ENCODE assay signal across 9 cellular contexts in genomic region chr5:148831590-148832565, GRCh38. TPM values are rescaled to one million over a fixed set of nuclear protein-coding genes. Genes with fewer than 3 reads are reported as not detected.
DNase-seq lines count a peak whose midpoint lies in the region; ATAC-seq, FAIRE-seq and TF ChIP-seq lines count a peak whose summit lies in the region.
"Had no signal": no experiment of that assay in that cellular context is flagged by ENCODE, and none has a peak within 500 bp of the region (broad histone marks: within the 10 kb centered on the region; RNA-seq: fewer than 3 reads in every experiment).

No MANE protein-coding gene starts in this region.

- peak; percentile 96 for FAIRE-seq in GM19239 (lab: Jason Lieb, UNC)
- FAIRE-seq: endometrium had no signal

- H3K27me3 ChIP-seq in foreskin keratinocyte = no peaks in the 10 kb centered on the region

- H3K27ac ChIP-seq in VCaP = peak overlapping the region; percentile 90
- H3K27ac ChIP-seq in foreskin keratinocyte = no peak overlapping the region

- TF ChIP-seq CTCF in VCaP (conservative IDR thresholded peaks at IDR 0.05) (no peak), foreskin keratinocyte (conservative IDR thresholded peaks at IDR 0.05) (no peak)

- DNase-seq in GM19239 (ENCODE audit: insufficient read length, low spot score) (no peak), putamen (ENCODE audit: low spot score) (peak; percentile 39), H4 (ENCODE audit: low spot score) (no peak), foreskin keratinocyte (no peak), activated gamma-delta T cell (lab: John Stamatoyannopoulos, UW) (no peak)
- DNase-seq in central memory CD4-positive, alpha-beta T cell = no peak

- peaks cover 10% of the 10 kb centered on the region for H3K4me1 ChIP-seq in foreskin keratinocyte

- peak; percentile 83 for ATAC-seq in HG03064 (IDR thresholded peaks at IDR 0.05; ENCODE audit: low read depth, unreplicated experiment)
- ATAC-seq in foreskin keratinocyte = no peak

RNA-seq across cellular contexts. Expression of gene ADRB2, which starts 5.5 kb away (rescaled TPM):
- 0.37 and 1.2 TPM in 2 replicates for total RNA-seq in H4 (2014; rRNA removed; shearing (Covaris generic))
- total RNA-seq in foreskin keratinocyte = 20.4 and 36.9 TPM in 2 replicates
- 10.8 and 23.5 TPM in 2 replicates for polyA plus RNA-seq in foreskin keratinocyte
